ENCODE assay signal across 1 cellular context in the genomic region with DNA sequence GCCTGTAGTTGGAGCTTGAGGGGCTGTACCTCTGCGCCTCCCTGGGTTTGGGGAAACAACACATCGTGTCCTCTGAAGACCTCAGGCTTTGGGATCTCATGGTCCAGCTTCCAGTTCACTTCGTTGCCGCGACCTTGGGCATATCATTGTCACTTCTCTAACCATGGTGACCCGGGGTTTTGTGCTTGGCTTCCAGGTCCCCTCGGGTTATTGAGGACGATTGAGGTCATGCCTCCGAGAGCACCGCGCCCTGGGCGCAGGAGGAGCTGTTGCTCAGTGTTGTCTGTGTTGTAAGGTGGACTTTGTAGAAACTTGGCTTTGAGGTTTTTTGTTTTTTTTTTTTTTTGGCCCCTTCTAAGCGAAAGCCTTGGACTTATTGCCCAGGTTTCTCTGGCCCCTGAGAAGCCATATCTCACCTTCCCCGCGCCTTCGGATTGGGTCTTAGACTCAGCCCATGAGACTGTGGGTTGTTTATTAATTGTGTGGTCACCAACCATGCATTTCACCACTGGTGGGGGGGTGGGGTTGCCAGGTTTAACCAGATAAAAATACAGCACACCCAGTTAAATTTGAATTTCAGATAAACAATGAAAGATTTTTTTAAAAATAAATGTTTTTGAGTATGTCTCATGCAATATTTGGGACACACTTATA.
TF ChIP-seq lines count a peak whose summit lies in the region.

No MANE protein-coding gene starts in this region.

TF ChIP-seq in GM12878, 131 proteins besides CTCF, POLR2A, EP300 and RAD21:
- TF ChIP-seq, protein P1, sequence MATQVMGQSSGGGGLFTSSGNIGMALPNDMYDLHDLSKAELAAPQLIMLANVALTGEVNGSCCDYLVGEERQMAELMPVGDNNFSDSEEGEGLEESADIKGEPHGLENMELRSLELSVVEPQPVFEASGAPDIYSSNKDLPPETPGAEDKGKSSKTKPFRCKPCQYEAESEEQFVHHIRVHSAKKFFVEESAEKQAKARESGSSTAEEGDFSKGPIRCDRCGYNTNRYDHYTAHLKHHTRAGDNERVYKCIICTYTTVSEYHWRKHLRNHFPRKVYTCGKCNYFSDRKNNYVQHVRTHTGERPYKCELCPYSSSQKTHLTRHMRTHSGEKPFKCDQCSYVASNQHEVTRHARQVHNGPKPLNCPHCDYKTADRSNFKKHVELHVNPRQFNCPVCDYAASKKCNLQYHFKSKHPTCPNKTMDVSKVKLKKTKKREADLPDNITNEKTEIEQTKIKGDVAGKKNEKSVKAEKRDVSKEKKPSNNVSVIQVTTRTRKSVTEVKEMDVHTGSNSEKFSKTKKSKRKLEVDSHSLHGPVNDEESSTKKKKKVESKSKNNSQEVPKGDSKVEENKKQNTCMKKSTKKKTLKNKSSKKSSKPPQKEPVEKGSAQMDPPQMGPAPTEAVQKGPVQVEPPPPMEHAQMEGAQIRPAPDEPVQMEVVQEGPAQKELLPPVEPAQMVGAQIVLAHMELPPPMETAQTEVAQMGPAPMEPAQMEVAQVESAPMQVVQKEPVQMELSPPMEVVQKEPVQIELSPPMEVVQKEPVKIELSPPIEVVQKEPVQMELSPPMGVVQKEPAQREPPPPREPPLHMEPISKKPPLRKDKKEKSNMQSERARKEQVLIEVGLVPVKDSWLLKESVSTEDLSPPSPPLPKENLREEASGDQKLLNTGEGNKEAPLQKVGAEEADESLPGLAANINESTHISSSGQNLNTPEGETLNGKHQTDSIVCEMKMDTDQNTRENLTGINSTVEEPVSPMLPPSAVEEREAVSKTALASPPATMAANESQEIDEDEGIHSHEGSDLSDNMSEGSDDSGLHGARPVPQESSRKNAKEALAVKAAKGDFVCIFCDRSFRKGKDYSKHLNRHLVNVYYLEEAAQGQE (IDR thresholded peaks at IDR 0.05; ENCODE audit: low read depth, low read length), result no peak
- TF ChIP-seq HDAC6 (IDR thresholded peaks at IDR 0.05; ENCODE audit: unreplicated experiment) (peak; percentile 63), RUNX3 (IDR thresholded peaks at IDR 0.05; ENCODE audit: low read length) (peak; percentile 63)
TF ChIP-seq in GM12878: peak in this region for 2.
